In the genomic region with DNA sequence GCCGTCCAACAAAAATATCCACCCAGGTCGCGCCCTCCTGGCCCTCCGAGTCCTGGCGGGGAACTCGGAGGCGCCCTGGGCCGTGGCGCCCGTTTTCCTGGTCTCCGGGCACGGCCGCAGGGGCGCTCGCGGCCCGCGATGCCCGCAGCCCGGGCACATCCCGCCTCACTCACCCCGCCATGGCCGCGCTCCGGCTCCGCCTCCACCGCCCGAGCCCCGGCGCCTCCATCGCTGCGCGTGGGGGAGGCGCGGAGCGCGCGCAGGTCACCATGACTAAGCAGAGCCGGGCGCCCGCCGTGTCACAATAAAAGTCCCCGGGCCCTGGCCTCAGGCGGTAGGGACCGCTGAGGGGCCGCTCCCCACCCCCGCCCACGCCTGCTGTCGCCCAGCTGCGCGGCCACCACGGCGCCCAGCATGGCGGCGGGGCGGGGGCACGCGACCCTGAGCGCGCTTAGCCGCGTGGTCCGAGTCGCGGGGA, we compare ENCODE assay signal across 8 cellular contexts. TPM values are rescaled to one million over a fixed set of nuclear protein-coding genes. Genes with fewer than 3 reads are reported as not detected.
A peak's percentile ranks its signal among the peaks of the same experiment; 100 is the strongest.
DNase-seq lines count a peak whose midpoint lies in the region; TF ChIP-seq lines count a peak whose summit lies in the region.

No MANE protein-coding gene starts in this region.

- H3K4me2 ChIP-seq in mesenchymal stem cell (ENCODE audit: low read length, poor library complexity, severe bottlenecking), result peak overlapping the region; percentile 83

- H2BK120ac ChIP-seq in mesenchymal stem cell (ENCODE audit: low read depth, low read length), result peak overlapping the region; percentile 100

- peak overlapping the region; percentile 98 for H2BK15ac ChIP-seq in mesenchymal stem cell (ENCODE audit: low read depth, poor library complexity, severe bottlenecking)

- H3K27ac ChIP-seq in effector memory CD4-positive, alpha-beta T cell (ENCODE audit: insufficient read depth, low read length, poor library complexity, severe bottlenecking), result peak overlapping the region; percentile 81
- H3K27ac ChIP-seq in mesenchymal stem cell (ENCODE audit: low read length, poor library complexity, severe bottlenecking), result peak overlapping the region; percentile 42

- peaks cover 14% of the 10 kb centered on the region for H3K79me1 ChIP-seq in mesenchymal stem cell (replicated peaks; ENCODE audit: low read length, poor library complexity, severe bottlenecking)

- peak overlapping the region; percentile 95 for H2BK5ac ChIP-seq in mesenchymal stem cell (ENCODE audit: low read depth, low read length, poor library complexity, severe bottlenecking)

- no peak for TF ChIP-seq CTCF in GM20000 (IDR thresholded peaks at IDR 0.05; ENCODE audit: extremely low read depth, missing control alignments)

- H3K23ac ChIP-seq in mesenchymal stem cell (ENCODE audit: low read length in 2 of 2), result peak overlapping the region in 1 of 2 experiments; percentile 98

- H3K4me3 ChIP-seq in effector memory CD4-positive, alpha-beta T cell (ENCODE audit: insufficient read depth, low read depth, low read length, poor library complexity, severe bottlenecking), result peak overlapping the region; percentile 78
- peak overlapping the region; percentile 75 to 93 for H3K4me3 ChIP-seq in mesenchymal stem cell (ENCODE audit: insufficient read depth in 1 of 2, low read depth in 1 of 2, low read length in 2 of 2)

- WGBS in mesenchymal stem cell, result under 1% methylated on average over 47 of the region's 65 CpGs

- peak overlapping the region in 1 of 2 experiments; percentile 97 for H3K14ac ChIP-seq in mesenchymal stem cell (ENCODE audit: low read length in 2 of 2)

- peak overlapping the region; percentile 97 for H4K8ac ChIP-seq in mesenchymal stem cell (ENCODE audit: low read length)

- H4K91ac ChIP-seq in mesenchymal stem cell (ENCODE audit: low read length), result peak overlapping the region; percentile 98

- peak; percentile 84 for DNase-seq in COLO829 (ENCODE audit: low spot score)
- peak; percentile 99 for DNase-seq in GM20000 (ENCODE audit: low spot score)
- DNase-seq in HT-29 (ENCODE audit: low spot score), result peak; percentile 83
- DNase-seq in NOMO-1 (lab: John Stamatoyannopoulos, UW; ENCODE audit: unreplicated experiment in 2 of 2), result peak; percentile 91 to 95
- DNase-seq in activated CD8-positive, alpha-beta memory T cell treated with anti-CD3 and anti-CD28 coated beads for 4 hours (ENCODE audit: low read depth in 2 of 2), result peak; percentile 79 to 80
- peak; percentile 77 to 81 (median 77) for DNase-seq in effector memory CD4-positive, alpha-beta T cell
- peak; percentile 91 for DNase-seq in mesenchymal stem cell
- DNase-seq in stimulated activated CD8-positive, alpha-beta memory T cell treated with anti-CD3 and anti-CD28 coated beads, Interleukin-12 subunit alpha, Interleukin-12 subunit beta, amount 100 ng/mL, for 1 hour (ENCODE audit: low read depth), result peak; percentile 81

- H2AK5ac ChIP-seq in mesenchymal stem cell (ENCODE audit: low read length, severe bottlenecking), result no peak overlapping the region

- peaks cover 15% of the 10 kb centered on the region for H3K4me1 ChIP-seq in effector memory CD4-positive, alpha-beta T cell (ENCODE audit: control insufficient read depth, insufficient read depth, low read length, poor library complexity, severe bottlenecking)
- peaks cover 16% of the 10 kb centered on the region for H3K4me1 ChIP-seq in mesenchymal stem cell (ENCODE audit: control insufficient read depth, insufficient read depth, low read depth, low read length)

- peak overlapping the region; percentile 66 for H2AFZ ChIP-seq in mesenchymal stem cell (ENCODE audit: low read depth, low read length)

- H3K4ac ChIP-seq in mesenchymal stem cell (ENCODE audit: low read depth in 1 of 2, low read length in 2 of 2), result peak overlapping the region; percentile 86 to 95

- peak overlapping the region; percentile 9 to 47 for H2BK12ac ChIP-seq in mesenchymal stem cell (ENCODE audit: low read length in 2 of 2)

- no peaks in the 10 kb centered on the region for H3K9me3 ChIP-seq in effector memory CD4-positive, alpha-beta T cell (ENCODE audit: control insufficient read depth, low read length)
- no peaks in the 10 kb centered on the region for H3K9me3 ChIP-seq in mesenchymal stem cell (ENCODE audit: control insufficient read depth, low read length)

- H3K27me3 ChIP-seq in effector memory CD4-positive, alpha-beta T cell (replicated peaks; ENCODE audit: control insufficient read depth, insufficient read depth, low read length, poor library complexity, severe bottlenecking), result no peaks in the 10 kb centered on the region
- H3K27me3 ChIP-seq in mesenchymal stem cell (ENCODE audit: control insufficient read depth in 1 of 2, insufficient read depth in 1 of 2, low read length in 2 of 2), result peaks cover 0 to 2% of the 10 kb centered on the region in 2 experiments

- peak overlapping the region; percentile 95 to 99 for H3K18ac ChIP-seq in mesenchymal stem cell (ENCODE audit: low read depth in 1 of 2, low read length in 2 of 2)

- peak overlapping the region; percentile 97 for H3K9ac ChIP-seq in mesenchymal stem cell (ENCODE audit: low read length)

- H3K36me3 ChIP-seq in effector memory CD4-positive, alpha-beta T cell (ENCODE audit: control insufficient read depth, insufficient read depth, low read length), result peaks cover 15% of the 10 kb centered on the region
- peaks cover 15 to 23% of the 10 kb centered on the region in 2 experiments for H3K36me3 ChIP-seq in mesenchymal stem cell (ENCODE audit: control insufficient read depth in 1 of 2, insufficient read depth in 2 of 2, low read depth in 1 of 2, low read length in 2 of 2)

RNA-seq across cellular contexts. Expression of a gene that starts 0.6 kb away (rescaled TPM):
- total RNA-seq in HT-29 (2014; rRNA removed; shearing (Covaris generic)), result 99.5 and 114 TPM in 2 replicates
- polyA plus RNA-seq in mesenchymal stem cell (2013, experiment 1 of 2), result 40.1 TPM
- polyA plus RNA-seq in mesenchymal stem cell (2013, experiment 2 of 2), result 37.6 TPM

RNA-seq across cellular contexts. Expression of a gene that starts 14.7 kb away (rescaled TPM):
- total RNA-seq in HT-29 (2014; rRNA removed; shearing (Covaris generic)), result not detected in 2 replicates
- 5.2 TPM for polyA plus RNA-seq in mesenchymal stem cell (2013, experiment 1 of 2)
- polyA plus RNA-seq in mesenchymal stem cell (2013, experiment 2 of 2), result 5.2 TPM

RNA-seq across cellular contexts. Expression of a gene that starts 41.1 kb away (rescaled TPM):
- 36.0 and 36.8 TPM in 2 replicates for total RNA-seq in HT-29 (2014; rRNA removed; shearing (Covaris generic))
- polyA plus RNA-seq in mesenchymal stem cell (2013, experiment 1 of 2), result 15.9 TPM
- polyA plus RNA-seq in mesenchymal stem cell (2013, experiment 2 of 2), result 16.0 TPM

Comparison
In these comparisons a context has a peak if more than half of its experiments do, and no peak if none do; other contexts are left out.
1. Peak in every context shown above with its lines: DNase-seq, H3K4me3 ChIP-seq and H3K27ac ChIP-seq.